Comparison of ENCODE assay signal across 16 cellular contexts in genomic region chr12:120822832-120823503, GRCh38.
A peak's percentile ranks its signal among the peaks of the same experiment; 100 is the strongest.
DNase-seq lines count a peak whose midpoint lies in the region; ATAC-seq lines count a peak whose summit lies in the region.
"Had no signal": no experiment of that assay in that cellular context is flagged by ENCODE, and none has a peak within 500 bp of the region (broad histone marks: within the 10 kb centered on the region; RNA-seq: fewer than 3 reads in every experiment).

No MANE protein-coding gene starts in this region.

- no peak for ATAC-seq in memory B cell (ENCODE audit: low read depth)
- ATAC-seq: activated CD8-positive, alpha-beta memory T cell treated with anti-CD3 and anti-CD28 coated beads, Interleukin-2, amount 10 ng/mL, durations not matched to agents 7 days and 5 days; body of pancreas; left cardiac atrium; Right ventricle myocardium inferior had no signal

- no peaks in the 10 kb centered on the region for H3K27me3 Mint-ChIP-seq in memory B cell
- H3K27me3 Mint-ChIP-seq: activated CD8-positive, alpha-beta memory T cell treated with anti-CD3 and anti-CD28 coated beads, Interleukin-2, amount 10 ng/mL, durations not matched to agents 7 days and 5 days had no signal

- H3K4me1 Mint-ChIP-seq in memory B cell, result peaks cover 22% of the 10 kb centered on the region

- H3K4me3 Mint-ChIP-seq in memory B cell, result no peak overlapping the region
- H3K4me3 Mint-ChIP-seq: activated CD8-positive, alpha-beta memory T cell treated with anti-CD3 and anti-CD28 coated beads, Interleukin-2, amount 10 ng/mL, durations not matched to agents 7 days and 5 days had no signal

- peak overlapping the region; percentile 4 for H3K27ac Mint-ChIP-seq in memory B cell
- H3K27ac Mint-ChIP-seq: activated CD8-positive, alpha-beta memory T cell treated with anti-CD3 and anti-CD28 coated beads, Interleukin-2, amount 10 ng/mL, durations not matched to agents 7 days and 5 days had no signal

- no peaks in the 10 kb centered on the region for H3K9me3 Mint-ChIP-seq in memory B cell

- H3K36me3 Mint-ChIP-seq in memory B cell, result peaks cover 9% of the 10 kb centered on the region
- H3K36me3 Mint-ChIP-seq: activated CD8-positive, alpha-beta memory T cell treated with anti-CD3 and anti-CD28 coated beads, Interleukin-2, amount 10 ng/mL, durations not matched to agents 7 days and 5 days had no signal

- H3K27ac ChIP-seq in angular gyrus (ENCODE audit: low read depth, low read length), result peak overlapping the region; percentile 59
- H3K27ac ChIP-seq: body of pancreas had no signal

- DNase-seq in ELF-1 (ENCODE audit: low read depth, low spot score) (peak; percentile 42), NCI-H128 (lab: John Stamatoyannopoulos, UW; ENCODE audit: unreplicated experiment) (peak; percentile 42), memory B cell (ENCODE audit: low spot score in 2 of 2) (no peak), NCI-H1048 (lab: John Stamatoyannopoulos, UW) (no peak), activated gamma-delta T cell treated with Interleukin-2 at 50 U/mL for 16 hours (no peak), nucleus accumbens (lab: John Stamatoyannopoulos, UW) (no peak), A172 (ENCODE audit: low spot score) (no peak)
- DNase-seq: activated CD4-positive, CD25-positive, alpha-beta regulatory T cell; activated CD8-positive, alpha-beta memory T cell treated with anti-CD3 and anti-CD28 coated beads, Interleukin-2, amount 10 ng/mL, durations not matched to agents 7 days and 5 days; activated naive CD4-positive, alpha-beta T cell; body of pancreas; heart left ventricle; left cardiac atrium; NCI-H1930 had no signal

Comparison
In these comparisons a context has a peak if more than half of its experiments do, and no peak if none do; other contexts are left out.
1. DNase-seq: peak in ELF-1 (single experiment) and NCI-H128 (single experiment); none in memory B cell (0 of 2), NCI-H1048 (single experiment), activated gamma-delta T cell treated with Interleukin-2 at 50 U/mL for 16 hours (single experiment), nucleus accumbens (0 of 56) and A172 (single experiment).